8 cellular contexts compared by ENCODE assay signal in the genomic region with DNA sequence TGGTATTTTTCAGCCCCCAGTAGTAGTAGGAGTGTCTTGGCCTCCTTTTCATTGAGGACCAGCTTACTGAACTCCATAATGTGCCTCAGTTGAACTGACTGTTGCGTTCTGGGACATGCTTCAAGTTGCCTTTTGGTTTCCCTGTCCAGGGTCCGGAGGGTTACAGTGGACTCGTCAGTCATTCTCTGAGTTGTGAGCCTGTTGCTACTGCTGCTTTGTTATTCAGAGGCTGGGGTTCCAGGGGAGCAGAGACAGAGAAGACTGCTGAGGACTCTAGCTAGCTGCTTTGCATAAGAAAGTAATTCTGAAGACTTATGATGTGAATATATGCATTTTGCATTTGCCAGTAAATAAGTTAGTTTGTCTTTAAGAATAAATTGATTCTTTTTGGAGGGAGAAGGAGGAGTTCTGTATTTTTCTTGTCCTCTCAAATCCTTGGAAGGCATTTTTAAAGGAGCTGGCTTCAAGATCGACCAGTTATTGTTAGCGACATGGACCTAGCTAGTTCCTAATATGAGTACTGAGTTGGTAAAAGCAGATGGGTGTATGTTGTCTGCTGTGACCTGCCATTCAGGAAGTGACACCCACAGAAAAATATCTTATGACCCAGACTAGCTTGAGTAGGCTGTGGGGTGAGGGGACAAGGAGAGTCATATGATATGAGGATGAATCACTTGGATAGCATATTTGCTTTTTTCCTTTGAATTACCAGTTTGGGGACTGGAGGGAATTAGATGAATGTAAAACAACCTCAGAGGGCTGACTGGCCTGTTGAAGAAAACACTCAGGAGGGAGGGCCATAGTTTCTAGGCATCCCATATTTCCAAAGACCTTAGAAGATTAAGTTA. TPM values are rescaled to one million over a fixed set of nuclear protein-coding genes. Genes with fewer than 3 reads are reported as not detected.
A peak's percentile ranks its signal among the peaks of the same experiment; 100 is the strongest.
DNase-seq lines count a peak whose midpoint lies in the region; ATAC-seq, FAIRE-seq and TF ChIP-seq lines count a peak whose summit lies in the region.

No MANE protein-coding gene starts in this region.

- peak overlapping the region; percentile 44 for H3K4me3 ChIP-seq in HUES48 (ENCODE audit: low read depth, low read length)
- H3K4me3 ChIP-seq in fibroblast of mammary gland (ENCODE audit: control insufficient read depth, low read depth, low read length): no peak overlapping the region
- H3K4me3 ChIP-seq in pancreas: no peak overlapping the region

- peak overlapping the region; percentile 72 for H3K27ac Mint-ChIP-seq in Calu3 (ENCODE audit: unreplicated experiment)
- peak overlapping the region; percentile 65 for H3K27ac Mint-ChIP-seq in activated CD8-positive, alpha-beta T cell treated with anti-CD3 and anti-CD28 coated beads, Interleukin-2, amount 10 ng/mL, durations not matched to agents 7 days and 5 days

- DNase-seq in Calu3: peak; percentile 10
- DNase-seq in activated CD8-positive, alpha-beta T cell treated with anti-CD3 and anti-CD28 coated beads, Interleukin-2, amount 10 ng/mL, durations not matched to agents 7 days and 5 days: peak; percentile 51
- DNase-seq in fibroblast of mammary gland (ENCODE audit: low read depth): peak; percentile 97
- DNase-seq in pancreas: peak in 1 of 6 donors; percentile 38
- DNase-seq in midbrain (lab: John Stamatoyannopoulos, UW): no peak
- DNase-seq in NCI-H1092 (lab: John Stamatoyannopoulos, UW): no peak

- H3K36me3 Mint-ChIP-seq in Calu3 (ENCODE audit: insufficient read depth, unreplicated experiment): peaks cover 20% of the 10 kb centered on the region
- H3K36me3 Mint-ChIP-seq in activated CD8-positive, alpha-beta T cell treated with anti-CD3 and anti-CD28 coated beads, Interleukin-2, amount 10 ng/mL, durations not matched to agents 7 days and 5 days (ENCODE audit: low read depth): peaks cover 21% of the 10 kb centered on the region

- no peak overlapping the region for H3K9ac ChIP-seq in HUES48 (ENCODE audit: low read depth, low read length)

- POLR2A ChIA-PET in activated CD8-positive, alpha-beta T cell treated with anti-CD3 and anti-CD28 coated beads, Interleukin-2, amount 10 ng/mL, durations not matched to agents 7 days and 5 days (lab: Charles Lee): interaction anchor here (1.0 kb wide), 1 partner anchor 8 kb away, joined by 4 read pairs; a partner anchor contains a TSS

- H3K27me3 ChIP-seq in HUES48 (ENCODE audit: control insufficient read depth, insufficient read depth, low read length) (no peaks in the 10 kb centered on the region), pancreas (no peaks in the 10 kb centered on the region)

- H3K4me3 Mint-ChIP-seq in Calu3 (ENCODE audit: low read depth, unreplicated experiment): peak overlapping the region; percentile 30
- no peak overlapping the region for H3K4me3 Mint-ChIP-seq in activated CD8-positive, alpha-beta T cell treated with anti-CD3 and anti-CD28 coated beads, Interleukin-2, amount 10 ng/mL, durations not matched to agents 7 days and 5 days

- H3K9me3 ChIP-seq in HUES48 (ENCODE audit: control insufficient read depth, insufficient read depth, low read length) (no peaks in the 10 kb centered on the region), pancreas (no peaks in the 10 kb centered on the region)

- no TSS peak for BruUV-seq in Calu3 (replicated peaks; lab: Mats Ljungman, UMichigan)

- TF ChIP-seq CTCF in Calu3 (IDR thresholded peaks at IDR 0.05; ENCODE audit: unreplicated experiment) (no peak), fibroblast of mammary gland (conservative IDR thresholded peaks at IDR 0.05; ENCODE audit: control insufficient read depth, insufficient read depth, low read depth, low read length) (no peak), pancreas (IDR thresholded peaks at IDR 0.05) (no peak)

- peak; percentile 91 for ATAC-seq in GM21447 (IDR thresholded peaks at IDR 0.05; ENCODE audit: unreplicated experiment)
- peak; percentile 92 for ATAC-seq in activated CD8-positive, alpha-beta T cell treated with anti-CD3 and anti-CD28 coated beads, Interleukin-2, amount 10 ng/mL, durations not matched to agents 7 days and 5 days
- ATAC-seq in pancreas: peak in 3 of 4 donors; percentile 47 to 85 (median 84)

- FAIRE-seq in pancreas (lab: Jason Lieb, UNC): no peak

- H3K27ac ChIP-seq in HUES48 (ENCODE audit: low read depth, low read length): peak overlapping the region; percentile 89
- H3K27ac ChIP-seq in pancreas: peak overlapping the region in 2 of 4 donors; percentile 53 to 68

- WGBS in pancreas, 2 donors: 83 to 88% methylated on average over 5 of the region's 5 CpGs

- H3K9me3 Mint-ChIP-seq in Calu3 (ENCODE audit: low read depth, unreplicated experiment): no peaks in the 10 kb centered on the region
- no peaks in the 10 kb centered on the region for H3K9me3 Mint-ChIP-seq in activated CD8-positive, alpha-beta T cell treated with anti-CD3 and anti-CD28 coated beads, Interleukin-2, amount 10 ng/mL, durations not matched to agents 7 days and 5 days (ENCODE audit: insufficient read depth)

- H3K4me1 ChIP-seq in HUES48 (ENCODE audit: control insufficient read depth, insufficient read depth, low read length) (peaks cover 19% of the 10 kb centered on the region), pancreas (no peaks in the 10 kb centered on the region)

- peaks cover 42% of the 10 kb centered on the region for H3K36me3 ChIP-seq in HUES48 (ENCODE audit: control insufficient read depth, insufficient read depth, low read length)
- H3K36me3 ChIP-seq in pancreas: peaks cover 0 to 12% (median 0%) of the 10 kb centered on the region in 3 donors

- CTCF ChIA-PET in Calu3 (lab: Charles Lee): interaction anchor here (0.6 to 1.1 kb wide), 3 partner anchors 7 to 239 kb away, joined by 3 read pairs; no protein-coding TSS in a partner anchor
- CTCF ChIA-PET in activated CD8-positive, alpha-beta T cell treated with anti-CD3 and anti-CD28 coated beads, Interleukin-2, amount 10 ng/mL, durations not matched to agents 7 days and 5 days (lab: Charles Lee): interaction anchor here (0.8 to 1.8 kb wide), 3 partner anchors 35 to 226 kb away, joined by 3 to 5 read pairs (median 4); a partner anchor contains a TSS

- intact Hi-C loops in Calu3 (cut with micrococcal nuclease; ENCODE audit: unreplicated experiment): no loop called here
- intact Hi-C loops in pancreas (cut with DNase I): no loop called here

- H3K4me1 Mint-ChIP-seq in Calu3 (ENCODE audit: low read depth, unreplicated experiment): peaks cover 8% of the 10 kb centered on the region
- peaks cover 11% of the 10 kb centered on the region for H3K4me1 Mint-ChIP-seq in activated CD8-positive, alpha-beta T cell treated with anti-CD3 and anti-CD28 coated beads, Interleukin-2, amount 10 ng/mL, durations not matched to agents 7 days and 5 days (ENCODE audit: low read depth)

- H3K27me3 Mint-ChIP-seq in Calu3 (ENCODE audit: unreplicated experiment): no peaks in the 10 kb centered on the region
- no peaks in the 10 kb centered on the region for H3K27me3 Mint-ChIP-seq in activated CD8-positive, alpha-beta T cell treated with anti-CD3 and anti-CD28 coated beads, Interleukin-2, amount 10 ng/mL, durations not matched to agents 7 days and 5 days (ENCODE audit: low read depth)

RNA-seq across cellular contexts. Expression of a gene that starts 8.3 kb away (rescaled TPM):
- 12.6 and 13.0 TPM in 2 replicates for total RNA-seq in Calu3 (2022)
- 1 to 10 TPM; 8.9 to 9.5 TPM for total RNA-seq in activated CD8-positive, alpha-beta T cell treated with anti-CD3 and anti-CD28 coated beads, Interleukin-2, amount 10 ng/mL, durations not matched to agents 7 days and 5 days
- 1 to 10 TPM; 2.2 to 8.9 (median 3.4) TPM for total RNA-seq in pancreas
- polyA plus RNA-seq in pancreas: 1 to 10 TPM; 3.4 to 5.4 TPM

RNA-seq across cellular contexts. Expression of a gene that starts 15.5 kb away (rescaled TPM):
- 5.5 and 6.2 TPM in 2 replicates for total RNA-seq in Calu3 (2022)
- 1 to 10 TPM; 1.1 to 1.2 TPM for total RNA-seq in activated CD8-positive, alpha-beta T cell treated with anti-CD3 and anti-CD28 coated beads, Interleukin-2, amount 10 ng/mL, durations not matched to agents 7 days and 5 days
- 1 to 10 TPM; 3.3 to 6.4 (median 4.5) TPM for total RNA-seq in pancreas
- 1 to 10 TPM; 4.8 to 8.9 TPM for polyA plus RNA-seq in pancreas

RNA-seq across cellular contexts. Expression of a gene that starts 38.3 kb away (rescaled TPM):
- total RNA-seq in Calu3 (2022) (16.9 and 25.6 TPM in 2 replicates), pancreas (1 to 10 TPM; 3.7 to 6.2 (median 4.6) TPM)
- 1 to 10 TPM; 1.1 to 1.7 TPM for total RNA-seq in activated CD8-positive, alpha-beta T cell treated with anti-CD3 and anti-CD28 coated beads, Interleukin-2, amount 10 ng/mL, durations not matched to agents 7 days and 5 days
- 1 to 10 TPM; 4.1 to 9.1 TPM for polyA plus RNA-seq in pancreas

RNA-seq across cellular contexts. Expression of a gene that starts 59.3 kb away (rescaled TPM):
- 1.5 and 1.7 TPM in 2 replicates for total RNA-seq in Calu3 (2022)
- not detected for total RNA-seq in activated CD8-positive, alpha-beta T cell treated with anti-CD3 and anti-CD28 coated beads, Interleukin-2, amount 10 ng/mL, durations not matched to agents 7 days and 5 days
- 1 to 10 TPM in 2 of 6 donors, under 1 TPM in 4; 0.34 to 1.9 (median 0.61) TPM for total RNA-seq in pancreas
- under 1 TPM; 0.12 to 0.95 TPM for polyA plus RNA-seq in pancreas

Comparison
In these comparisons a context has a peak if more than half of its experiments do, and no peak if none do; other contexts are left out.
1. DNase-seq: peak in Calu3 (single experiment), activated CD8-positive, alpha-beta T cell treated with anti-CD3 and anti-CD28 coated beads, Interleukin-2, amount 10 ng/mL, durations not matched to agents 7 days and 5 days (single experiment) and fibroblast of mammary gland (single experiment); none in midbrain (single experiment) and NCI-H1092 (single experiment).
2. Peak in every context shown above with its lines, with median percentiles within 50 percentile points of each other: ATAC-seq.